In the genomic region with DNA sequence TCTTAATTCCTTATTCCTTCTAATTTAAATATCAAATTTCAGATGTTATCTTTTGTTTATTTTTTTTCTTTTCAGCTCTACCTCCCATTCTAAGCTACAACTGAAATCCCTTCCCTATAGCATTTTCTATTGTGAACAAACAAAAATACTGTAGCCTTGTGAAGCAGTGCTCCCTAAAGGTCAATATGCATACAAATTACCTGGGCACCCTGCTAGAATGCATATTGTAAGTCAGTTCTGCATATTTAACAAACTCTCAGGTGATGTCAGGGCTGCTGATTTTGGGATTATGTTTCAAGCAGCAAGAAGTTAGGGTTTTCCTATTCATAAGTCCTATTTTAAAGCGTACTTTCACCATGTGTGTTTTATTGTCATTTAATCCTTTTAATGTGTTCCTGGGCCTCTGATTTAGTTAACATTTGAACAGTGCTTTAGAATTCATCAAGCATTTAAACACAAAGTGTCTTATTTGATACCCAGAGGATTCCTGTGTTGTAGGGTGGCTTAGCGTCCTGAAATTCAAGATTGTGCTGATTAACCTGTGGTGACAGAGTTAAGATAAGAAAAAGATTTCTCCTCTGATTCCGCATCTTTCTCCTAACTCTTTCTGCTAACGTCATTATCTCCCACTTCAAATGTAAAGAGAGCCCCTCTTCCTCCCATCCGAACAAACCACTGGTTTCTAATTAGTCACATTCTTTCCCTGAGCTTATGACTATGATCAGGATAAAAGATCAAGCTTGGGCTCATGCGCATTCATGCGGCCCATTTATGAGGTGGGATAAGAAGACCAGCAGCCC, we compare ENCODE assay signal across 23 cellular contexts.
"Had no signal": no experiment of that assay in that cellular context is flagged by ENCODE, and none has a peak within 500 bp of the region (broad histone marks: within the 10 kb centered on the region; RNA-seq: fewer than 3 reads in every experiment).

No MANE protein-coding gene starts in this region.

- H3K27me3 ChIP-seq: colonic mucosa, hepatocyte, right lobe of liver, stomach, transverse colon had no signal

- H3K9me3 Mint-ChIP-seq: memory B cell had no signal

- H3K27ac Mint-ChIP-seq: memory B cell; nephron progenitor cell; stimulated activated naive B cell treated with anti-CD40 and anti-IgM and Interleukin-4, amounts not matched to agents 10 μg/mL and 1 μg/mL and 100 μg/mL, for 72 hours had no signal

- H3K9me3 ChIP-seq: colonic mucosa, lower lobe of right lung, psoas muscle, right lobe of liver, stomach, thoracic aorta, transverse colon had no signal

- H3K4me3 ChIP-seq: colonic mucosa, hepatocyte, left ventricle myocardium inferior, lower lobe of right lung, psoas muscle, right lobe of liver, stomach, thoracic aorta, transverse colon had no signal

- H3K36me3 ChIP-seq: colonic mucosa, left ventricle myocardium inferior, lower lobe of right lung, right lobe of liver, stomach, thoracic aorta, transverse colon had no signal

- H3K4me1 Mint-ChIP-seq: memory B cell; nephron progenitor cell; stimulated activated naive B cell treated with anti-CD40 and anti-IgM and Interleukin-4, amounts not matched to agents 10 μg/mL and 1 μg/mL and 100 μg/mL, for 72 hours had no signal

- DNase-seq: colonic mucosa; dermis blood vessel endothelial cell; erythroblast; foreskin keratinocyte; kidney; left cardiac atrium; left ventricle myocardium inferior; lower lobe of right lung; midbrain; nephron progenitor cell; psoas muscle; retina; right lobe of liver; stimulated activated CD4-positive, alpha-beta T cell treated with anti-CD3 and anti-CD28 coated beads, Interleukin-2, amount 100 ng/mL, for 24 hours; stimulated activated CD4-positive, alpha-beta T cell treated with anti-CD3 and anti-CD28 coated beads, Interleukin-4, amount 100 ng/mL, for 4 hours; stimulated activated naive B cell treated with anti-CD40 and anti-IgM and Interleukin-4, amounts not matched to agents 10 μg/mL and 1 μg/mL and 100 μg/mL, for 72 hours; stomach; substantia nigra; transverse colon had no signal

- H3K4me1 ChIP-seq: colonic mucosa, foreskin keratinocyte, left ventricle myocardium inferior, lower lobe of right lung, psoas muscle, stomach, transverse colon had no signal

- H3K27ac ChIP-seq: colonic mucosa, foreskin keratinocyte, hepatocyte, left ventricle myocardium inferior, lower lobe of right lung, psoas muscle, right lobe of liver, stomach, thoracic aorta, transverse colon had no signal

- ATAC-seq: foreskin keratinocyte; left cardiac atrium; lower lobe of right lung; psoas muscle; right lobe of liver; stimulated activated naive B cell treated with anti-CD40 and anti-IgM and Interleukin-4, amounts not matched to agents 10 μg/mL and 1 μg/mL and 100 μg/mL, for 72 hours had no signal

- H3K4me3 Mint-ChIP-seq: memory B cell; nephron progenitor cell; stimulated activated naive B cell treated with anti-CD40 and anti-IgM and Interleukin-4, amounts not matched to agents 10 μg/mL and 1 μg/mL and 100 μg/mL, for 72 hours had no signal

- H3K36me3 Mint-ChIP-seq: memory B cell; stimulated activated naive B cell treated with anti-CD40 and anti-IgM and Interleukin-4, amounts not matched to agents 10 μg/mL and 1 μg/mL and 100 μg/mL, for 72 hours had no signal

- FAIRE-seq: endothelial cell of umbilical vein, kidney had no signal

- H3K27me3 Mint-ChIP-seq: memory B cell had no signal
